Comparison of ENCODE assay signal across 8 cellular contexts in genomic region chr6:150334790-150335783, GRCh38. TPM values are rescaled to one million over a fixed set of nuclear protein-coding genes. Genes with fewer than 3 reads are reported as not detected.
DNase-seq lines count a peak whose midpoint lies in the region; ATAC-seq and TF ChIP-seq lines count a peak whose summit lies in the region.

No MANE protein-coding gene starts in this region.

- H3K27ac ChIP-seq in OCI-LY3 (ENCODE audit: low read length) (no peak overlapping the region), left lung (no peak overlapping the region)

- H3K36me3 Mint-ChIP-seq in Caco-2 (ENCODE audit: insufficient read depth, unreplicated experiment) (no peaks in the 10 kb centered on the region), type B pancreatic cell (no peaks in the 10 kb centered on the region)
- H3K36me3 Mint-ChIP-seq in activated T-helper 17 cell treated with anti-CD3 and anti-CD28 coated beads, Interleukin-2, amount 50 U/mL, for 72 hours (ENCODE audit: low read depth): no peaks in the 10 kb centered on the region

- CTCF ChIA-PET in Caco-2 (lab: Charles Lee): interaction anchor here (0.5 to 1.0 kb wide), 3 partner anchors 255 to 264 kb away, joined by 3 to 14 read pairs (median 3); no protein-coding TSS in a partner anchor

- H3K27me3 ChIP-seq in Caco-2 (replicated peaks; ENCODE audit: control insufficient read depth, insufficient read depth, low read length) (no peaks in the 10 kb centered on the region), OCI-LY3 (ENCODE audit: low read depth, low read length) (no peaks in the 10 kb centered on the region), left lung (no peaks in the 10 kb centered on the region)

- H3K9ac ChIP-seq in OCI-LY3 (ENCODE audit: low read length): no peak overlapping the region

- H3K4me1 Mint-ChIP-seq in Caco-2 (ENCODE audit: low read depth, unreplicated experiment) (no peaks in the 10 kb centered on the region), type B pancreatic cell (ENCODE audit: unreplicated experiment) (peaks cover 16% of the 10 kb centered on the region)
- H3K4me1 Mint-ChIP-seq in activated T-helper 17 cell treated with anti-CD3 and anti-CD28 coated beads, Interleukin-2, amount 50 U/mL, for 72 hours: no peaks in the 10 kb centered on the region

- no peaks in the 10 kb centered on the region for H4K20me1 ChIP-seq in OCI-LY3 (ENCODE audit: insufficient read depth, low read length)

- no peaks in the 10 kb centered on the region for H3K36me3 ChIP-seq in Caco-2 (ENCODE audit: control insufficient read depth, insufficient read depth, low read length)
- no peaks in the 10 kb centered on the region for H3K36me3 ChIP-seq in OCI-LY3 (replicated peaks; ENCODE audit: low read depth, low read length)
- H3K36me3 ChIP-seq in left lung: no peaks in the 10 kb centered on the region

- H3K27ac Mint-ChIP-seq in Caco-2 (ENCODE audit: unreplicated experiment) (no peak overlapping the region), type B pancreatic cell (peak overlapping the region; percentile 58)
- no peak overlapping the region for H3K27ac Mint-ChIP-seq in activated T-helper 17 cell treated with anti-CD3 and anti-CD28 coated beads, Interleukin-2, amount 50 U/mL, for 72 hours

- no peaks in the 10 kb centered on the region for H3K79me2 ChIP-seq in OCI-LY3 (ENCODE audit: low read length)

- intact Hi-C loops in Caco-2 (cut with micrococcal nuclease; ENCODE audit: unreplicated experiment) (loop anchor here (1.0 to 10.0 kb wide), 3 partner anchors 60 to 400 kb away; no protein-coding TSS in a partner anchor), left lung (cut with DNase I) (loop anchor here in 1 of 2 donors (5.0 kb wide), 1 partner anchor 253 kb away; no protein-coding TSS in a partner anchor)

- TF ChIP-seq CTCF in Caco-2 (IDR thresholded peaks at IDR 0.05; ENCODE audit: insufficient read depth in 1 of 2, low read depth in 1 of 2, low read length in 1 of 2, severe bottlenecking in 1 of 2, unreplicated experiment in 1 of 2) (peak; percentile 72 to 83), OCI-LY3 (IDR thresholded peaks at IDR 0.05; ENCODE audit: low read depth, low read length) (peak; percentile 78), left lung (IDR thresholded peaks at IDR 0.05) (peak; percentile 71 to 79), type B pancreatic cell (conservative IDR thresholded peaks at IDR 0.05) (peak; percentile 91)

- ATAC-seq in left lung: peak; percentile 85
- ATAC-seq in activated T-helper 17 cell treated with anti-CD3 and anti-CD28 coated beads, Interleukin-2, amount 50 U/mL, for 72 hours (replicated peaks): no peak
- ATAC-seq in HG03045 (IDR thresholded peaks at IDR 0.05; ENCODE audit: unreplicated experiment): no peak

- no peak overlapping the region for H2AFZ ChIP-seq in OCI-LY3 (ENCODE audit: low read depth, low read length)

- H3K4me3 Mint-ChIP-seq in Caco-2 (ENCODE audit: unreplicated experiment) (no peak overlapping the region), type B pancreatic cell (no peak overlapping the region)
- no peak overlapping the region for H3K4me3 Mint-ChIP-seq in activated T-helper 17 cell treated with anti-CD3 and anti-CD28 coated beads, Interleukin-2, amount 50 U/mL, for 72 hours

- H3K4me1 ChIP-seq in Caco-2 (no peaks in the 10 kb centered on the region), OCI-LY3 (ENCODE audit: low read length) (peaks cover 16% of the 10 kb centered on the region), left lung (no peaks in the 10 kb centered on the region)

- peak; percentile 54 to 67 for DNase-seq in Caco-2
- DNase-seq in GM19240 (ENCODE audit: insufficient read length, low spot score): peak; percentile 21
- DNase-seq in cerebellar cortex (ENCODE audit: low spot score): peak; percentile 69
- no peak for DNase-seq in left lung
- DNase-seq in type B pancreatic cell (ENCODE audit: extremely low spot score, unreplicated experiment): no peak

- no peak overlapping the region for H3K4me2 ChIP-seq in OCI-LY3 (ENCODE audit: low read length)

- no TSS peak for BruUV-seq in Caco-2 (replicated peaks; lab: Mats Ljungman, UMichigan)

- POLR2A ChIA-PET in Caco-2 (lab: Charles Lee): no interaction called here

- H3K9me3 ChIP-seq in Caco-2: no peaks in the 10 kb centered on the region
- no peaks in the 10 kb centered on the region for H3K9me3 ChIP-seq in OCI-LY3 (ENCODE audit: insufficient read depth, low read length)
- no peaks in the 10 kb centered on the region for H3K9me3 ChIP-seq in left lung

- H3K27me3 Mint-ChIP-seq in Caco-2 (ENCODE audit: insufficient read depth, unreplicated experiment) (no peaks in the 10 kb centered on the region), type B pancreatic cell (no peaks in the 10 kb centered on the region)
- peaks cover 9% of the 10 kb centered on the region for H3K27me3 Mint-ChIP-seq in activated T-helper 17 cell treated with anti-CD3 and anti-CD28 coated beads, Interleukin-2, amount 50 U/mL, for 72 hours

- no peak overlapping the region for H3K4me3 ChIP-seq in Caco-2 (ENCODE audit: low read depth, low read length)
- H3K4me3 ChIP-seq in OCI-LY3 (ENCODE audit: low read length): no peak overlapping the region
- no peak overlapping the region for H3K4me3 ChIP-seq in left lung

- H3K9me3 Mint-ChIP-seq in Caco-2 (ENCODE audit: unreplicated experiment) (no peaks in the 10 kb centered on the region), type B pancreatic cell (no peaks in the 10 kb centered on the region)
- H3K9me3 Mint-ChIP-seq in activated T-helper 17 cell treated with anti-CD3 and anti-CD28 coated beads, Interleukin-2, amount 50 U/mL, for 72 hours: no peaks in the 10 kb centered on the region

RNA-seq across cellular contexts. Expression of gene IYD, which starts 33.7 kb away (rescaled TPM):
- total RNA-seq in Caco-2 (2022): 26.5 and 32.6 TPM in 2 replicates
- total RNA-seq in left lung: 1 to 10 TPM; 1.3 to 7.7 TPM
- total RNA-seq in type B pancreatic cell (ENCODE audit: low replicate concordance): 0.24 and 0.69 TPM in 2 replicates
- not detected for total RNA-seq in activated T-helper 17 cell treated with anti-CD3 and anti-CD28 coated beads, Interleukin-2, amount 50 U/mL, for 72 hours

Comparison
In these comparisons a context has a peak if more than half of its experiments do, and no peak if none do; other contexts are left out.
1. DNase-seq: peak in Caco-2 (2 of 2), GM19240 (single experiment) and cerebellar cortex (single experiment); none in left lung (0 of 2) and type B pancreatic cell (single experiment).
2. Peak in every context shown above with its lines, with median percentiles within 50 percentile points of each other: CTCF ChIP-seq.